9 cellular contexts compared by ENCODE assay signal in the genomic region with DNA sequence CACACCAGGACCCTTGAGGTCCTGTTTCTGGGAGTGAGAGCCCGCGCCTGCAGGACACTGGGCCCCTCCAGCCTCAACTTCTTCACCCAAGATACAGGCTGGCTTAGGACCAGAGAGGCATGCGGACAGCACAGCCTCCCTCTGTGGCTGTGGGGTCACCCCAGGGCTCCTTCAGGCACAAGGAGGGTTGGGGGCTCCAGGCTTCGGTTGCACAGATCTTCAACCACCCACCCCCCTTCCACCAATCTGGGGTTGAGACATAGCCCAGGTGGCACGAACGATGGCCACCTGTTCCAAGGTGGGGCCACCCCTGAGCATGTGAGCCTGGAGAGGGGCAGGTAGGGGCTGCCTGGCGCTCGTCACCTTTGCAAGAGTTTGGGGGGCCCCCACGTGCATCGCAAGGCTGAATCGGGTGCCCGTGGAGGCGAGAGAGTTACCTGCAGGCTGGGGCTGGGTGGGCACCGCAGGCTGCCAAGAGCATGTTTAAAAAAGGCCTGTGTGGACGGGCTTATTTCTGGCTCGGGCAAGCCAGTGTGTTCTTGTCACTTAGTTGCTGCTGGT. TPM values are rescaled to one million over a fixed set of nuclear protein-coding genes. Genes with fewer than 3 reads are reported as not detected.
A peak's percentile ranks its signal among the peaks of the same experiment; 100 is the strongest.
DNase-seq lines count a peak whose midpoint lies in the region; ATAC-seq, FAIRE-seq and TF ChIP-seq lines count a peak whose summit lies in the region.
"Had no signal": no experiment of that assay in that cellular context is flagged by ENCODE, and none has a peak within 500 bp of the region (broad histone marks: within the 10 kb centered on the region; RNA-seq: fewer than 3 reads in every experiment).

No MANE protein-coding gene starts in this region.

- H3K36me3 ChIP-seq in kidney (ENCODE audit: control insufficient read depth in 1 of 2, insufficient read depth in 2 of 2, low read length in 2 of 2) (no peaks in the 10 kb centered on the region), stomach smooth muscle (ENCODE audit: control insufficient read depth in 2 of 2, insufficient read depth in 2 of 2, low read length in 2 of 2) (no peaks in the 10 kb centered on the region)

- no peaks in the 10 kb centered on the region for H3K27me3 Mint-ChIP-seq in T-helper 1 cell treated with Interleukin-12 subunit alpha and Interleukin-12 subunit beta and Interleukin-4 antibody, amounts not matched to agents 30 μg/mL and 1 μg/mL, for 36 hours (ENCODE audit: low read depth)
- no peaks in the 10 kb centered on the region for H3K27me3 Mint-ChIP-seq in activated naive CD8-positive, alpha-beta T cell

- H3K9me3 ChIP-seq in kidney (ENCODE audit: control insufficient read depth in 1 of 2, low read length in 2 of 2) (no peaks in the 10 kb centered on the region), stomach smooth muscle (ENCODE audit: control insufficient read depth in 2 of 2, low read length in 2 of 2) (no peaks in the 10 kb centered on the region)

- H3K4me3 ChIP-seq in kidney (ENCODE audit: low read length in 2 of 2) (peak overlapping the region; percentile 66 to 69), stomach smooth muscle (ENCODE audit: low read length in 2 of 2) (peak overlapping the region; percentile 51 to 83)

- no peak for FAIRE-seq in kidney (lab: Jason Lieb, UNC)

- peak overlapping the region; percentile 64 for H3K4me3 Mint-ChIP-seq in T-helper 1 cell treated with Interleukin-12 subunit alpha and Interleukin-12 subunit beta and Interleukin-4 antibody, amounts not matched to agents 30 μg/mL and 1 μg/mL, for 36 hours
- H3K4me3 Mint-ChIP-seq in activated naive CD8-positive, alpha-beta T cell = peak overlapping the region; percentile 81

- H3K4me1 Mint-ChIP-seq in T-helper 1 cell treated with Interleukin-12 subunit alpha and Interleukin-12 subunit beta and Interleukin-4 antibody, amounts not matched to agents 30 μg/mL and 1 μg/mL, for 36 hours (ENCODE audit: low read depth) = peaks cover 10% of the 10 kb centered on the region
- H3K4me1 Mint-ChIP-seq in activated naive CD8-positive, alpha-beta T cell (ENCODE audit: low read depth) = peaks cover 28% of the 10 kb centered on the region

- no peak for DNase-seq in T-helper 1 cell
- DNase-seq in kidney = no peak
- DNase-seq in NCI-H1048 (lab: John Stamatoyannopoulos, UW) = no peak
- DNase-seq in retina = no peak

- H3K4me1 ChIP-seq in kidney (ENCODE audit: control insufficient read depth in 1 of 2, insufficient read depth in 1 of 2, low read depth in 1 of 2, low read length in 2 of 2) = peaks cover 7 to 53% of the 10 kb centered on the region in 2 donors
- peaks cover 64% of the 10 kb centered on the region for H3K4me1 ChIP-seq in stomach smooth muscle (ENCODE audit: control insufficient read depth, insufficient read depth, low read length)

- H3K27me3 ChIP-seq in stomach smooth muscle (ENCODE audit: control insufficient read depth in 1 of 2, insufficient read depth in 2 of 2, low read length in 2 of 2) = no peaks in the 10 kb centered on the region

- ATAC-seq in GM21576 (IDR thresholded peaks at IDR 0.05; ENCODE audit: unreplicated experiment) = no peak

- H3K27ac ChIP-seq in kidney (ENCODE audit: low read depth in 2 of 2, low read length in 2 of 2) (no peak overlapping the region), stomach smooth muscle (ENCODE audit: low read length) (no peak overlapping the region)

- no peak overlapping the region for H3K27ac Mint-ChIP-seq in T-helper 1 cell treated with Interleukin-12 subunit alpha and Interleukin-12 subunit beta and Interleukin-4 antibody, amounts not matched to agents 30 μg/mL and 1 μg/mL, for 36 hours
- no peak overlapping the region for H3K27ac Mint-ChIP-seq in activated naive CD8-positive, alpha-beta T cell

- peak overlapping the region; percentile 65 to 80 for H3K9ac ChIP-seq in kidney (ENCODE audit: low read length in 2 of 2)
- H3K9ac ChIP-seq in stomach smooth muscle (ENCODE audit: low read length in 2 of 2) = peak overlapping the region; percentile 41 to 79

- H3K9me3 Mint-ChIP-seq in T-helper 1 cell treated with Interleukin-12 subunit alpha and Interleukin-12 subunit beta and Interleukin-4 antibody, amounts not matched to agents 30 μg/mL and 1 μg/mL, for 36 hours = no peaks in the 10 kb centered on the region
- no peaks in the 10 kb centered on the region for H3K9me3 Mint-ChIP-seq in activated naive CD8-positive, alpha-beta T cell (ENCODE audit: low read depth)

- intact Hi-C loops in kidney (cut with DNase I) = no loop called here

- no peaks in the 10 kb centered on the region for H3K36me3 Mint-ChIP-seq in T-helper 1 cell treated with Interleukin-12 subunit alpha and Interleukin-12 subunit beta and Interleukin-4 antibody, amounts not matched to agents 30 μg/mL and 1 μg/mL, for 36 hours (ENCODE audit: low read depth)
- H3K36me3 Mint-ChIP-seq in activated naive CD8-positive, alpha-beta T cell = no peaks in the 10 kb centered on the region

- TF ChIP-seq CTCF in kidney (IDR thresholded peaks at IDR 0.05; ENCODE audit: borderline replicate concordance, extremely low read depth, insufficient read depth) = no peak

RNA-seq across cellular contexts. Expression of a gene that starts 1.2 kb away (rescaled TPM):
- 57.1 TPM for total RNA-seq in kidney
- polyA plus RNA-seq in kidney (ENCODE audit: insufficient read depth, low read depth, low replicate concordance) = 18.8 TPM

RNA-seq across cellular contexts. Expression of a gene that starts 15.7 kb away (rescaled TPM):
- total RNA-seq in kidney = 50.0 TPM
- polyA plus RNA-seq in kidney (ENCODE audit: insufficient read depth, low read depth, low replicate concordance) = 37.3 TPM

RNA-seq across cellular contexts. Expression of a gene that starts 16.9 kb away (rescaled TPM):
- total RNA-seq in kidney = 67.2 TPM
- 80.5 TPM for polyA plus RNA-seq in kidney (ENCODE audit: insufficient read depth, low read depth, low replicate concordance)

RNA-seq across cellular contexts. Expression of a gene that starts 18.1 kb away (rescaled TPM):
- 2.8 TPM for total RNA-seq in kidney
- 0.54 TPM for polyA plus RNA-seq in kidney (ENCODE audit: insufficient read depth, low read depth, low replicate concordance)
- total RNA-seq: A172 had no signal

RNA-seq across cellular contexts. Expression of a gene that starts 52.7 kb away (rescaled TPM):
- 40.1 TPM for total RNA-seq in kidney
- polyA plus RNA-seq in kidney (ENCODE audit: insufficient read depth, low read depth, low replicate concordance) = 12.2 TPM
